In genomic region chr7:80302636-80303035, GRCh38 we compare ENCODE assay signal across 26 cellular contexts.
A peak's percentile ranks its signal among the peaks of the same experiment; 100 is the strongest.
DNase-seq lines count a peak whose midpoint lies in the region; ATAC-seq, FAIRE-seq and TF ChIP-seq lines count a peak whose summit lies in the region.
"Had no signal": no experiment of that assay in that cellular context is flagged by ENCODE, and none has a peak within 500 bp of the region (broad histone marks: within the 10 kb centered on the region; RNA-seq: fewer than 3 reads in every experiment).

No MANE protein-coding gene starts in this region.

- FAIRE-seq in keratinocyte (lab: Jason Lieb, UNC) (peak; percentile 26), urothelium cell line (lab: Jason Lieb, UNC) (peak; percentile 32), RCC 7860 (lab: Jason Lieb, UNC) (no peak)
- FAIRE-seq: A204.1, GM12878, GM12892, GM18507 had no signal

- H3K9me3 ChIP-seq in IMR-90 (ENCODE audit: control insufficient read depth, insufficient read depth, low read length) (no peaks in the 10 kb centered on the region), keratinocyte (ENCODE audit: control insufficient read depth, low read depth, low read length) (no peaks in the 10 kb centered on the region), hepatocyte (ENCODE audit: low read depth) (no peaks in the 10 kb centered on the region)
- H3K9me3 ChIP-seq: BE2C, BLaER1, Caco-2 had no signal

- H3K9me1 ChIP-seq in IMR-90 (ENCODE audit: insufficient read depth, low read length) (0 out of 2 replicates have a peak, but pooled peaks cover 3% of the 10 kb centered on the region), keratinocyte (ENCODE audit: control insufficient read depth, extremely low read depth, insufficient read depth, low read length) (no peaks in the 10 kb centered on the region)

- H4K20me1 ChIP-seq in IMR-90 (ENCODE audit: insufficient read depth, low read length) (no peaks in the 10 kb centered on the region), keratinocyte (ENCODE audit: control insufficient read depth, extremely low read depth, insufficient read depth, low read length) (no peaks in the 10 kb centered on the region), hepatocyte (ENCODE audit: insufficient read depth, poor library complexity, severe bottlenecking) (no peaks in the 10 kb centered on the region)
- H4K20me1 ChIP-seq: BLaER1 had no signal

- no peak overlapping the region for H2BK15ac ChIP-seq in IMR-90 (ENCODE audit: low read depth, low read length)

- POLR2A ChIA-PET in IMR-90 (lab: Charles Lee; ENCODE audit: unreplicated experiment): no interaction called here

- H2AK9ac ChIP-seq in IMR-90 (replicated peaks; ENCODE audit: low read depth, low read length, poor library complexity): no peak overlapping the region

- no peak overlapping the region for H2AK5ac ChIP-seq in IMR-90 (ENCODE audit: low read depth, low read length)

- H4K8ac ChIP-seq in IMR-90 (ENCODE audit: low read depth in 2 of 2, low read length in 2 of 2): no peak overlapping the region

- ATAC-seq in IMR-90 (ENCODE audit: low read depth): peak; percentile 59
- ATAC-seq: CD8-positive, alpha-beta T cell; GM12878 had no signal

- TF ChIP-seq POLR2A in IMR-90 (IDR thresholded peaks at IDR 0.05; ENCODE audit: low read depth, low read length): no peak

- H3K4me1 ChIP-seq in IMR-90 (ENCODE audit: control insufficient read depth, insufficient read depth, low read length) (no peaks in the 10 kb centered on the region), keratinocyte (ENCODE audit: control insufficient read depth, extremely low read depth, insufficient read depth, low read length) (peaks cover 12% of the 10 kb centered on the region), hepatocyte (ENCODE audit: insufficient read depth) (no peaks in the 10 kb centered on the region)
- H3K4me1 ChIP-seq: BE2C, BLaER1, Caco-2 had no signal

- H3K9me2 ChIP-seq in hepatocyte (replicated peaks; ENCODE audit: insufficient read depth): no peaks in the 10 kb centered on the region

- H3K56ac ChIP-seq in IMR-90 (ENCODE audit: extremely low read depth, insufficient read depth, low read length): no peak overlapping the region

- H3K79me2 ChIP-seq in keratinocyte (ENCODE audit: control insufficient read depth, insufficient read depth, low read length) (no peaks in the 10 kb centered on the region), hepatocyte (no peaks in the 10 kb centered on the region)

- H3K27ac ChIP-seq in IMR-90 (ENCODE audit: insufficient read depth, low read length) (no peak overlapping the region), keratinocyte (ENCODE audit: control insufficient read depth, insufficient read depth, low read length) (no peak overlapping the region), hepatocyte (no peak overlapping the region)
- H3K27ac ChIP-seq: BLaER1 had no signal

- WGBS in IMR-90 (ENCODE audit: extremely low coverage in 2 of 2, insufficient read length in 1 of 2), 2 experiments: no CpG with 5 or more reads among the region's 2 CpGs
- 79% methylated on average over 2 of the region's 2 CpGs for WGBS in hepatocyte (ENCODE audit: low lambda C conversion rate, missing lambda C conversion rate)

- TF ChIP-seq RAD21 in IMR-90 (IDR thresholded peaks at IDR 0.05; ENCODE audit: low read length): no peak

- peak; percentile 26 for DNase-seq in IMR-90
- DNase-seq in keratinocyte (ENCODE audit: low read depth, low spot score): no peak
- DNase-seq in urothelium cell line (ENCODE audit: low spot score): no peak
- no peak for DNase-seq in hepatocyte (ENCODE audit: low spot score)
- no peak for DNase-seq in NCI-H1694 treated with DMSO at 0.1 percent for 48 hours (lab: John Stamatoyannopoulos, UW)
- DNase-seq in RCC 7860 (ENCODE audit: low spot score): no peak
- DNase-seq: 8988T; ACHN; BE2C; C1 segment of cervical spinal cord; Caco-2; Calu3; CD4-positive, alpha-beta T cell; CD8-positive, alpha-beta T cell; DMS 273 treated with DMSO at 0.1 percent for 48 hours; DMS153; DMS53; DMS79; DND-41; EL; GDM1 had no signal

- in situ Hi-C loops in IMR-90 (cut with MboI; ENCODE audit: low sequenced_read_pairs): no loop called here

- H2AFZ ChIP-seq in IMR-90 (replicated peaks; ENCODE audit: low read length, poor library complexity): no peak overlapping the region
- H2AFZ ChIP-seq in keratinocyte (ENCODE audit: control insufficient read depth, low read length): peak overlapping the region; percentile 46
- H2AFZ ChIP-seq in hepatocyte: no peak overlapping the region

- intact Hi-C loops in IMR-90 (cut with micrococcal nuclease): no loop called here

- H2BK20ac ChIP-seq in IMR-90 (ENCODE audit: low read depth, low read length): no peak overlapping the region

- dilution Hi-C loops in IMR-90 (cut with HindIII; ENCODE audit: low sequenced_read_pairs, unreplicated experiment) (loop anchor here (10.0 kb wide), 1 partner anchor 98 kb away; no protein-coding TSS in a partner anchor), keratinocyte (cut with MboI; ENCODE audit: extremely low pct_ligation_motif_present, low sequenced_read_pairs) (no loop called here)

- H3K9ac ChIP-seq in IMR-90 (ENCODE audit: low read depth, low read length): no peak overlapping the region
- H3K9ac ChIP-seq in keratinocyte (ENCODE audit: control insufficient read depth, extremely low read depth, insufficient read depth, low read length): no peak overlapping the region
- H3K9ac ChIP-seq: BLaER1 had no signal

- no TSS peak for BruUV-seq in IMR-90 (replicated peaks; lab: Mats Ljungman, UMichigan)

- H3K27me3 ChIP-seq in IMR-90 (ENCODE audit: control insufficient read depth, insufficient read depth, low read length) (no peaks in the 10 kb centered on the region), keratinocyte (ENCODE audit: control insufficient read depth, extremely low read depth, insufficient read depth, low read length) (no peaks in the 10 kb centered on the region), hepatocyte (no peaks in the 10 kb centered on the region)
- H3K27me3 ChIP-seq: BE2C, BLaER1 had no signal

- no peak overlapping the region for H2BK5ac ChIP-seq in IMR-90 (ENCODE audit: low read depth, low read length, poor library complexity, severe bottlenecking)

- no peak overlapping the region for H3K14ac ChIP-seq in IMR-90 (replicated peaks; ENCODE audit: low read depth, low read length)

- H3K18ac ChIP-seq in IMR-90 (ENCODE audit: low read depth, low read length): no peak overlapping the region

- TF ChIP-seq CTCF in IMR-90 (conservative IDR thresholded peaks at IDR 0.05; ENCODE audit: low read depth, low read length): no peak
- no peak for TF ChIP-seq CTCF in keratinocyte (optimal IDR thresholded peaks at IDR 0.05 in 1 of 3, IDR thresholded peaks at IDR 0.05 in 1 of 3, conservative IDR thresholded peaks at IDR 0.05 in 1 of 3; ENCODE audit: extremely low read depth in 1 of 3, insufficient read depth in 2 of 3, low read length in 3 of 3)
- TF ChIP-seq CTCF in hepatocyte (IDR thresholded peaks at IDR 0.05; ENCODE audit: poor library complexity): no peak

- no peaks in the 10 kb centered on the region for H3K36me3 ChIP-seq in IMR-90 (ENCODE audit: control insufficient read depth, insufficient read depth, low read length)
- H3K36me3 ChIP-seq in keratinocyte (ENCODE audit: control insufficient read depth in 2 of 2, extremely low read depth in 1 of 2, insufficient read depth in 2 of 2, low read length in 2 of 2): no peaks in the 10 kb centered on the region
- no peaks in the 10 kb centered on the region for H3K36me3 ChIP-seq in hepatocyte (replicated peaks; ENCODE audit: insufficient read depth, low read depth)
- H3K36me3 ChIP-seq: BE2C, BLaER1 had no signal

- CTCF ChIA-PET in IMR-90 (lab: Yijun Ruan, JAX): no interaction called here

- H3K4me2 ChIP-seq in IMR-90 (ENCODE audit: low read depth, low read length): no peak overlapping the region
- no peak overlapping the region for H3K4me2 ChIP-seq in keratinocyte (ENCODE audit: control insufficient read depth, extremely low read depth, insufficient read depth, low read depth, low read length)
- H3K4me2 ChIP-seq in hepatocyte: no peak overlapping the region
- H3K4me2 ChIP-seq: BLaER1 had no signal

- no peak overlapping the region for H4K5ac ChIP-seq in IMR-90 (ENCODE audit: low read depth, low read length)

- no peak overlapping the region for H3K23ac ChIP-seq in IMR-90 (ENCODE audit: low read depth, low read length)

- no peak overlapping the region for H4K91ac ChIP-seq in IMR-90 (ENCODE audit: insufficient read depth, low read depth, low read length)

- H3K4me3 ChIP-seq in IMR-90 (ENCODE audit: insufficient read depth, low read depth, low read length): no peak overlapping the region
- no peak overlapping the region for H3K4me3 ChIP-seq in keratinocyte (ENCODE audit: control insufficient read depth in 2 of 3, extremely low read depth in 1 of 3, insufficient read depth in 2 of 3, low read depth in 1 of 3, low read length in 3 of 3)
- no peak overlapping the region for H3K4me3 ChIP-seq in hepatocyte
- H3K4me3 ChIP-seq: BLaER1, GM12878 had no signal

- H3K4ac ChIP-seq in IMR-90 (ENCODE audit: low read depth, low read length): no peak overlapping the region

- no peak overlapping the region for H2BK120ac ChIP-seq in IMR-90 (ENCODE audit: low read depth, low read length)

- no peaks in the 10 kb centered on the region for H3K79me1 ChIP-seq in IMR-90 (ENCODE audit: low read depth in 1 of 2, low read length in 2 of 2)

TF ChIP-seq in IMR-90, 13 proteins besides CTCF, POLR2A, EP300 and RAD21:
- TF ChIP-seq SMC3 (IDR thresholded peaks at IDR 0.05; ENCODE audit: low read depth, low read length): no peak
- no peak for TF ChIP-seq MAZ (IDR thresholded peaks at IDR 0.05; ENCODE audit: borderline replicate concordance, low read depth, low read length)
